Comparison of ENCODE assay signal across 7 cellular contexts in genomic region chr1:6392880-6393399, GRCh38. TPM values are rescaled to one million over a fixed set of nuclear protein-coding genes. Genes with fewer than 3 reads are reported as not detected.
A peak's percentile ranks its signal among the peaks of the same experiment; 100 is the strongest.
DNase-seq lines count a peak whose midpoint lies in the region; ATAC-seq and TF ChIP-seq lines count a peak whose summit lies in the region.

No MANE protein-coding gene starts in this region.

- intact Hi-C loops in heart left ventricle (cut with DNase I) = loop anchor here in 1 of 10 donors (5.0 kb wide), 1 partner anchor 36 kb away; no protein-coding TSS in a partner anchor

- H3K9ac ChIP-seq in skeletal muscle satellite cell (ENCODE audit: low read depth, low read length) = peak overlapping the region; percentile 85

- DNase-seq in T follicular helper cell (ENCODE audit: low read depth) (peak; percentile 6), heart left ventricle (peak in 2 of 5 donors; percentile 33 to 38), DMS79 (lab: John Stamatoyannopoulos, UW) (no peak), NCI-H187 treated with DMSO at 0.1 percent for 48 hours (lab: John Stamatoyannopoulos, UW) (no peak)

- peak overlapping the region; percentile 88 to 99 (median 98) for H3K27ac ChIP-seq in heart left ventricle

- no peaks in the 10 kb centered on the region for H3K27me3 ChIP-seq in heart left ventricle
- H3K27me3 ChIP-seq in skeletal muscle satellite cell (ENCODE audit: control insufficient read depth, insufficient read depth, low read length) = no peaks in the 10 kb centered on the region

- H3K36me3 ChIP-seq in heart left ventricle = no peaks in the 10 kb centered on the region
- no peaks in the 10 kb centered on the region for H3K36me3 ChIP-seq in skeletal muscle satellite cell (ENCODE audit: insufficient read depth, low read length)

- no peak for TF ChIP-seq CTCF in heart left ventricle (IDR thresholded peaks at IDR 0.05)

- ATAC-seq in GM18517 (IDR thresholded peaks at IDR 0.05; ENCODE audit: unreplicated experiment) (peak; percentile 57), HG02759 (IDR thresholded peaks at IDR 0.05; ENCODE audit: unreplicated experiment) (peak; percentile 11), heart left ventricle (peak in 2 of 4 donors; percentile 19 to 21)

- H3K4me2 ChIP-seq in skeletal muscle satellite cell (ENCODE audit: low read length) = peak overlapping the region; percentile 77

- H3K4me1 ChIP-seq in heart left ventricle (peaks cover 0 to 18% (median 13%) of the 10 kb centered on the region in 12 donors), skeletal muscle satellite cell (ENCODE audit: control insufficient read depth, insufficient read depth, low read length) (peaks cover 13% of the 10 kb centered on the region)

- H3K9me3 ChIP-seq in heart left ventricle (no peaks in the 10 kb centered on the region), skeletal muscle satellite cell (replicated peaks; ENCODE audit: low read length) (no peaks in the 10 kb centered on the region)

- TF ChIP-seq POLR2A in heart left ventricle (IDR thresholded peaks at IDR 0.05) = no peak

- WGBS in heart left ventricle, 4 donors = 0 to 1% (median 1%) methylated on average over 13 to 77 of the region's 77 CpGs

- H3K4me3 ChIP-seq in heart left ventricle (peak overlapping the region; percentile 20 to 83 (median 72)), skeletal muscle satellite cell (ENCODE audit: low read length) (peak overlapping the region; percentile 81)

RNA-seq across cellular contexts. Expression of gene ACOT7, which starts 0.6 kb away (rescaled TPM):
- total RNA-seq in heart left ventricle = 10 to 100 TPM in 7 of 9 donors, 1 to 10 TPM in 2; 5.7 to 34.0 (median 12.6) TPM
- 10 to 100 TPM in 1 of 2 donors, 1 to 10 TPM in 1; 6.2 to 38.9 TPM for polyA plus RNA-seq in heart left ventricle
- 37.1 and 45.9 TPM in 2 replicates for total RNA-seq in skeletal muscle satellite cell (2012; rRNA removed)

RNA-seq across cellular contexts. Expression of gene HES2, which starts 26.8 kb away (rescaled TPM):
- under 1 TPM in 1 of 9 donors, not detected in 8; 0.14 TPM for total RNA-seq in heart left ventricle
- polyA plus RNA-seq in heart left ventricle = under 1 TPM; 0.04 to 0.12 TPM
- total RNA-seq in skeletal muscle satellite cell (2012; rRNA removed) = under 0.01 TPM in 1 of 2 replicates, not detected in the other

RNA-seq across cellular contexts. Expression of gene ESPN, which starts 31.6 kb away (rescaled TPM):
- total RNA-seq in heart left ventricle = 1 to 10 TPM in 1 of 9 donors, under 1 TPM in 3, not detected in 5; 0.15 to 1.3 (median 0.42) TPM
- under 1 TPM in 1 of 2 donors, not detected in 1; 0.10 TPM for polyA plus RNA-seq in heart left ventricle
- under 0.01 TPM in 1 of 2 replicates, not detected in the other for total RNA-seq in skeletal muscle satellite cell (2012; rRNA removed)
